Comparison of ENCODE assay signal across 27 cellular contexts in the genomic region with DNA sequence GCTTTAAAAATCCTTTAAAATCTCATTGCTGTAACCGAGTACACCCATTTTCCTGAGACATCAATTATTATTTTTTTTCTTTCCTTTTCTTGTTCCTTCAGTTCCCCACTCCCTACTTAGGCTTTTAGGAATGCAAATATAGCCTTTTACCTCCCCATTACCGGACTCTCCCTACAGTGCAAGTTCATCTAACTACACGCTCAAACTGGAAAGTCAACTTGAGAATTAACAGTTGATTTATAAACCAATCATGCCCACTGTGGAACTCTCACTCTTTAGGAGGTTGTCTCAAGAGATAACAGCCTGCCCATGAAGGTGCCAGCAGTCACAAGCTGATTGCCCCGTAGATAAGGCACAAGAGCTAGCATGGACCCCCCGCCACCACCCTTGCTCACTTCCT. TPM values are rescaled to one million over a fixed set of nuclear protein-coding genes. Genes with fewer than 3 reads are reported as not detected.
"Had no signal": no experiment of that assay in that cellular context is flagged by ENCODE, and none has a peak within 500 bp of the region (broad histone marks: within the 10 kb centered on the region; RNA-seq: fewer than 3 reads in every experiment).

No MANE protein-coding gene starts in this region.

- H3K4me3 ChIP-seq: SJSA1 had no signal

- H3K4me1 ChIP-seq: SJSA1 had no signal

- H3K27me3 ChIP-seq: SJSA1 had no signal

- H3K27ac ChIP-seq: SJSA1 had no signal

- H3K36me3 ChIP-seq: SJSA1 had no signal

- ATAC-seq: activated T-helper 17 cell treated with anti-CD3 and anti-CD28 coated beads, Interleukin-2, amount 50 U/mL, for 72 hours; Panc1; SK-N-SH treated with all-trans-retinoic acid at 6 μM for 48 hours had no signal

- H3K9me3 ChIP-seq: SJSA1 had no signal

- DNase-seq: activated B cell treated with CpG ODN at 0.5 μM for 24 hours; activated CD4-positive, alpha-beta memory T cell treated with anti-CD3 and anti-CD28 coated beads, Interleukin-2, amount 10 ng/mL, durations not matched to agents 7 days and 5 days; activated CD4-positive, alpha-beta T cell treated with anti-CD3 and anti-CD28 coated beads for 1 hour; activated CD4-positive, alpha-beta T cell treated with anti-CD3 and anti-CD28 coated beads, Interleukin-2, amount 10 ng/mL, durations not matched to agents 7 days and 5 days; activated gamma-delta T cell; activated naive CD4-positive, alpha-beta T cell treated with anti-CD3 and anti-CD28 coated beads for 36 hours; activated T-cell treated with anti-CD3 and anti-CD28 coated beads for 4 hours; activated T-cell treated with anti-CD3 and anti-CD28 coated beads, Interleukin-2, amount 50 U/mL, for 48 hours; cerebellar nuclear complex; MM.1S; NCI-H1105; NCI-H1436 treated with DMSO at 0.1 percent for 48 hours; NCI-H187; NCI-H2081; NCI-H510A treated with DMSO at 0.1 percent for 48 hours; NCI-H69; NK-92 treated with Interleukin-12 subunit alpha and Interleukin-12 subunit beta, amount 100 ng/mL, for 24 hours; OCI-M1; SHP77; SW 1271; T-helper 9 cell had no signal

RNA-seq across cellular contexts. Expression of a gene that starts 35.1 kb away (rescaled TPM):
- total RNA-seq: activated B cell treated with CpG ODN at 0.5 μM for 24 hours, cardiac septum had no signal

RNA-seq across cellular contexts. Expression of a gene that starts 36.7 kb away (rescaled TPM):
- total RNA-seq: activated B cell treated with CpG ODN at 0.5 μM for 24 hours; activated CD4-positive, alpha-beta memory T cell treated with anti-CD3 and anti-CD28 coated beads, Interleukin-2, amount 10 ng/mL, durations not matched to agents 7 days and 5 days; activated CD4-positive, alpha-beta T cell treated with anti-CD3 and anti-CD28 coated beads, Interleukin-2, amount 10 ng/mL, durations not matched to agents 7 days and 5 days; activated CD8-positive, alpha-beta memory T cell treated with anti-CD3 and anti-CD28 coated beads for 36 hours; activated naive CD4-positive, alpha-beta T cell treated with anti-CD3 and anti-CD28 coated beads for 36 hours; activated T-helper 17 cell treated with anti-CD3 and anti-CD28 coated beads, Interleukin-2, amount 50 U/mL, for 72 hours; cardiac septum; SJSA1 had no signal
